ENCODE assay signal across 11 cellular contexts in the genomic region with DNA sequence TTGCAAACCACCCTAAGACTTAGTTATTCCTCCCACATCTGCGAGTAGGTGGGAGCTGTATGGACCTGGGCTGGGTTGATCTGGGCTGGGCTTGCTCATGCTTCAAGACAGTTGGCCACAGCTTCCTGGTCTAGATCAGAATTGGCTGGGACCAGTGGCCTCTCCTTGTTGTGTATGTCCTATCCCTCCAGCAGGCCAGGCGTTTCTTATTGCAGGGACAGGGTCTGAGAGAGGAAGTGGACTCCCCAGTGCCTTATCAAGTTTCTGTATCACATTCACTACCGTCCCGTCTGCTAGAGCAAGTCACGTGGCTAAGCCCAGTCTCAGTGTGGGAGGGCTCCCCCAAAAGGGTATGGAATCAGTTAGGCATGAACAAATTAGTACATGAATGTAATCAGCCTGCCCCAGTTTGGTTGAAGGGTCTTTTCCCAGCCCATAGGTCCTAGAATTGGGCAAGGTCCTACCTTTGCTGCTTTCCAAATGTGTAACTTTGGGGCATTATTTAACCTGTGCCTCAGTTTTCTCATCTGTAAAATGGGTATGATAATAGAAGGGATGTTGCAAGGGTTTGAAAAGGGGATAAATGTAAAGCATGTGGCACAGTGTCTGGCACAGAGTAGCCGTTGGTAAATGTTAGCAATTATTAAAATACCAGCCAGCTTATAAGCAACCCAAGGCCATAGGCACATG. TPM values are rescaled to one million over a fixed set of nuclear protein-coding genes. Genes with fewer than 3 reads are reported as not detected.
DNase-seq lines count a peak whose midpoint lies in the region; ATAC-seq and TF ChIP-seq lines count a peak whose summit lies in the region.
"Had no signal": no experiment of that assay in that cellular context is flagged by ENCODE, and none has a peak within 500 bp of the region (broad histone marks: within the 10 kb centered on the region; RNA-seq: fewer than 3 reads in every experiment).

No MANE protein-coding gene starts in this region.

- no peak for DNase-seq in CD4-positive, alpha-beta T cell
- DNase-seq in NCI-H1048 (lab: John Stamatoyannopoulos, UW) (no peak), ACHN (no peak), Caco-2 (no peak)
- DNase-seq: NCI-H1105, NCI-H748 treated with DMSO at 0.1 percent for 48 hours, SW 1271 had no signal

- H3K9me3 ChIP-seq in CD4-positive, alpha-beta T cell (ENCODE audit: control insufficient read depth, low read length), result no peaks in the 10 kb centered on the region
- H3K9me3 ChIP-seq in gastroesophageal sphincter, result no peaks in the 10 kb centered on the region
- no peaks in the 10 kb centered on the region for H3K9me3 ChIP-seq in Caco-2

- no peaks in the 10 kb centered on the region for H3K27me3 Mint-ChIP-seq in CD4-positive, alpha-beta T cell
- no peaks in the 10 kb centered on the region for H3K27me3 Mint-ChIP-seq in Caco-2 (ENCODE audit: insufficient read depth, unreplicated experiment)

- WGBS in gastroesophageal sphincter (ENCODE audit: low coverage in 1 of 2), 2 donors, result 67 to 90% methylated on average over 1 of the region's 6 CpGs

- H3K27ac ChIP-seq in CD4-positive, alpha-beta T cell (ENCODE audit: low read depth, low read length), result no peak overlapping the region
- H3K27ac ChIP-seq in gastroesophageal sphincter, result peak overlapping the region; percentile 68 to 88 (median 86)

- no peak for TF ChIP-seq POLR2A in gastroesophageal sphincter (IDR thresholded peaks at IDR 0.05)

- POLR2A ChIA-PET in CD4-positive, alpha-beta T cell (lab: Charles Lee), result no interaction called here
- POLR2A ChIA-PET in Caco-2 (lab: Charles Lee), result interaction anchor here (1.0 kb wide), 1 partner anchor 215 kb away, joined by 4 read pairs; the partner anchor contains the start of gene BRD7

- no TSS peak for BruUV-seq in Caco-2 (replicated peaks; lab: Mats Ljungman, UMichigan)

- H3K4me3 ChIP-seq in gastroesophageal sphincter (no peak overlapping the region), Caco-2 (ENCODE audit: low read depth, low read length) (no peak overlapping the region)

- no peak for TF ChIP-seq EP300 in gastroesophageal sphincter (IDR thresholded peaks at IDR 0.05)

- H3K4me3 Mint-ChIP-seq in CD4-positive, alpha-beta T cell, result no peak overlapping the region
- H3K4me3 Mint-ChIP-seq in Caco-2 (ENCODE audit: unreplicated experiment), result no peak overlapping the region

- TF ChIP-seq CTCF in CD4-positive, alpha-beta T cell (IDR thresholded peaks at IDR 0.05), result no peak
- TF ChIP-seq CTCF in gastroesophageal sphincter (IDR thresholded peaks at IDR 0.05) (no peak), Caco-2 (IDR thresholded peaks at IDR 0.05; ENCODE audit: insufficient read depth in 1 of 2, low read depth in 1 of 2, low read length in 1 of 2, severe bottlenecking in 1 of 2, unreplicated experiment in 1 of 2) (no peak)

- H3K36me3 Mint-ChIP-seq in CD4-positive, alpha-beta T cell (ENCODE audit: low read depth), result peaks cover 20% of the 10 kb centered on the region
- H3K36me3 Mint-ChIP-seq in Caco-2 (ENCODE audit: insufficient read depth, unreplicated experiment), result peaks cover 6% of the 10 kb centered on the region

- H3K27ac Mint-ChIP-seq in CD4-positive, alpha-beta T cell, result peak overlapping the region; percentile 29
- no peak overlapping the region for H3K27ac Mint-ChIP-seq in Caco-2 (ENCODE audit: unreplicated experiment)

- CTCF ChIA-PET in CD4-positive, alpha-beta T cell (lab: Charles Lee), result no interaction called here
- CTCF ChIA-PET in Caco-2 (lab: Charles Lee), result no interaction called here

- H3K36me3 ChIP-seq in gastroesophageal sphincter (peaks cover 0 to 2% of the 10 kb centered on the region in 2 donors), Caco-2 (ENCODE audit: control insufficient read depth, insufficient read depth, low read length) (peaks cover 2% of the 10 kb centered on the region)

- ATAC-seq in CD4-positive, alpha-beta T cell (ENCODE audit: poor library complexity), result no peak
- ATAC-seq in GM18909 (IDR thresholded peaks at IDR 0.05; ENCODE audit: poor library complexity, unreplicated experiment) (peak; percentile 63), HG03432 (IDR thresholded peaks at IDR 0.05; ENCODE audit: unreplicated experiment) (peak; percentile 64), gastroesophageal sphincter (no peak), GM18870 (IDR thresholded peaks at IDR 0.05; ENCODE audit: unreplicated experiment) (no peak)

- in situ Hi-C loops in ACHN (cut with HindIII; ENCODE audit: low pct_ligation_motif_present, low pct_unique_long_range_greater_than_20kb, low sequenced_read_pairs), result no loop called here

- peaks cover 31% of the 10 kb centered on the region for H3K4me1 Mint-ChIP-seq in CD4-positive, alpha-beta T cell (ENCODE audit: low read depth)
- H3K4me1 Mint-ChIP-seq in Caco-2 (ENCODE audit: low read depth, unreplicated experiment), result no peaks in the 10 kb centered on the region

- intact Hi-C loops in CD4-positive, alpha-beta T cell (cut with DNase I, micrococcal nuclease), result no loop called here
- intact Hi-C loops in Caco-2 (cut with micrococcal nuclease; ENCODE audit: unreplicated experiment), result no loop called here

- H3K9me3 Mint-ChIP-seq in CD4-positive, alpha-beta T cell, result no peaks in the 10 kb centered on the region
- no peaks in the 10 kb centered on the region for H3K9me3 Mint-ChIP-seq in Caco-2 (ENCODE audit: unreplicated experiment)

- H3K4me1 ChIP-seq in gastroesophageal sphincter (peaks cover 17 to 93% (median 32%) of the 10 kb centered on the region in 3 donors), Caco-2 (peaks cover 4% of the 10 kb centered on the region; the same call in 1 of the 2 replicates)

- H3K27me3 ChIP-seq in CD4-positive, alpha-beta T cell (ENCODE audit: control insufficient read depth, insufficient read depth, low read length), result no peaks in the 10 kb centered on the region
- H3K27me3 ChIP-seq in gastroesophageal sphincter, result no peaks in the 10 kb centered on the region
- H3K27me3 ChIP-seq in Caco-2 (replicated peaks; ENCODE audit: control insufficient read depth, insufficient read depth, low read length), result no peaks in the 10 kb centered on the region

RNA-seq across cellular contexts. Expression of gene NKD1, which starts 36.0 kb away (rescaled TPM):
- total RNA-seq in CD4-positive, alpha-beta T cell, result 1 to 10 TPM; 6.1 to 9.8 TPM
- total RNA-seq in gastroesophageal sphincter (10 to 100 TPM; 27.7 to 69.2 (median 48.7) TPM), Caco-2 (2022) (37.9 and 54.9 TPM in 2 replicates)

Comparison
In these comparisons a context has a peak if more than half of its experiments do, and no peak if none do; other contexts are left out.
1. ATAC-seq: peak in GM18909 (single experiment) and HG03432 (single experiment); none in CD4-positive, alpha-beta T cell (single experiment), gastroesophageal sphincter (single experiment) and GM18870 (single experiment).